10 cellular contexts compared by ENCODE assay signal in genomic region chr1:169680377-169681019, GRCh38. TPM values are rescaled to one million over a fixed set of nuclear protein-coding genes. Genes with fewer than 3 reads are reported as not detected.
DNase-seq lines count a peak whose midpoint lies in the region; ATAC-seq and TF ChIP-seq lines count a peak whose summit lies in the region.
"Had no signal": no experiment of that assay in that cellular context is flagged by ENCODE, and none has a peak within 500 bp of the region (broad histone marks: within the 10 kb centered on the region; RNA-seq: fewer than 3 reads in every experiment).

No MANE protein-coding gene starts in this region.

- no peak overlapping the region for H3K27ac ChIP-seq in transverse colon

- intact Hi-C loops in transverse colon (cut with DNase I; ENCODE audit: low total_unique reads): no loop called here

- no peaks in the 10 kb centered on the region for H3K36me3 ChIP-seq in transverse colon

- H3K27me3 Mint-ChIP-seq in type B pancreatic cell: no peaks in the 10 kb centered on the region
- H3K27me3 Mint-ChIP-seq: dendritic cell treated with granulocyte-macrophage colony-stimulating factor and Interleukin-4, amounts not matched to agents 40 ng/mL and 50 ng/mL, for 4 days had no signal

- H3K27me3 ChIP-seq in transverse colon: peaks cover 14% of the 10 kb centered on the region

- H3K4me1 ChIP-seq in transverse colon: no peaks in the 10 kb centered on the region

- no peaks in the 10 kb centered on the region for H3K9me3 Mint-ChIP-seq in type B pancreatic cell
- H3K9me3 Mint-ChIP-seq: dendritic cell treated with granulocyte-macrophage colony-stimulating factor and Interleukin-4, amounts not matched to agents 40 ng/mL and 50 ng/mL, for 4 days had no signal

- H3K36me3 Mint-ChIP-seq in type B pancreatic cell: no peaks in the 10 kb centered on the region

- TF ChIP-seq POLR2A in transverse colon (IDR thresholded peaks at IDR 0.05): no peak

- H3K4me3 ChIP-seq in transverse colon: no peak overlapping the region

- H3K4me1 Mint-ChIP-seq in type B pancreatic cell (ENCODE audit: unreplicated experiment): peaks cover 22% of the 10 kb centered on the region

- no peak for TF ChIP-seq EP300 in transverse colon (IDR thresholded peaks at IDR 0.05; ENCODE audit: low read depth)

- peak; percentile 45 to 66 for DNase-seq in stimulated activated CD4-positive, alpha-beta T cell treated with anti-CD3 and anti-CD28 coated beads, Interleukin-12 subunit alpha, Interleukin-12 subunit beta, amount 100 ng/mL, for 24 hours (ENCODE audit: low read depth in 2 of 2)
- DNase-seq in stimulated activated CD4-positive, alpha-beta T cell treated with anti-CD3 and anti-CD28 coated beads, Interleukin-2, amount 100 ng/mL, for 48 hours: no peak
- DNase-seq in activated T-helper 9 cell treated with anti-CD3 and anti-CD28 coated beads, Interleukin-2, amount 50 U/mL, for 16 hours (ENCODE audit: low read depth): peak; percentile 17
- no peak for DNase-seq in type B pancreatic cell (ENCODE audit: extremely low spot score, unreplicated experiment)
- DNase-seq in pons (ENCODE audit: low spot score): no peak
- DNase-seq in NCI-H1694 treated with DMSO at 0.1 percent for 48 hours (lab: John Stamatoyannopoulos, UW): no peak
- DNase-seq in transverse colon: no peak

- in situ Hi-C loops in transverse colon (cut with MboI; ENCODE audit: low pct_ligation_motif_present in 1 of 4, low pct_unique_long_range_greater_than_20kb in 1 of 4, low sequenced_read_pairs in 3 of 4): no loop called here

- 44 to 57% methylated on average over 6 of the region's 6 CpGs for WGBS in transverse colon (ENCODE audit: low coverage in 1 of 2), 2 donors

- peak overlapping the region; percentile 67 for H3K4me3 Mint-ChIP-seq in type B pancreatic cell
- H3K4me3 Mint-ChIP-seq: dendritic cell treated with granulocyte-macrophage colony-stimulating factor and Interleukin-4, amounts not matched to agents 40 ng/mL and 50 ng/mL, for 4 days had no signal

- no peaks in the 10 kb centered on the region for H3K9me3 ChIP-seq in transverse colon

- TF ChIP-seq CTCF in type B pancreatic cell (conservative IDR thresholded peaks at IDR 0.05) (no peak), transverse colon (IDR thresholded peaks at IDR 0.05) (no peak)

- peak overlapping the region; percentile 32 for H3K27ac Mint-ChIP-seq in type B pancreatic cell
- H3K27ac Mint-ChIP-seq: dendritic cell treated with granulocyte-macrophage colony-stimulating factor and Interleukin-4, amounts not matched to agents 40 ng/mL and 50 ng/mL, for 4 days had no signal

- peak; percentile 57 for ATAC-seq in HG03095 (IDR thresholded peaks at IDR 0.05; ENCODE audit: unreplicated experiment)

RNA-seq across cellular contexts. Expression of gene SELL, which starts 30.9 kb away (rescaled TPM):
- total RNA-seq in type B pancreatic cell (ENCODE audit: low replicate concordance): 0.17 TPM in 1 of 2 replicates, not detected in the other
- 1 to 10 TPM in 2 of 4 donors, under 1 TPM in 1, not detected in 1; 0.55 to 6.4 (median 2.9) TPM for total RNA-seq in transverse colon
- total RNA-seq: SK-MEL-5 had no signal

RNA-seq across cellular contexts. Expression of gene SELP, which starts 50.6 kb away (rescaled TPM):
- 0.31 TPM in 1 of 2 replicates, not detected in the other for total RNA-seq in type B pancreatic cell (ENCODE audit: low replicate concordance)
- total RNA-seq in transverse colon: 1 to 10 TPM; 1.8 to 4.9 (median 2.2) TPM
- total RNA-seq: SK-MEL-5 had no signal

RNA-seq across cellular contexts. Expression of gene SELE, which starts 53.4 kb away (rescaled TPM):
- total RNA-seq in type B pancreatic cell (ENCODE audit: low replicate concordance): 0.12 TPM in 1 of 2 replicates, not detected in the other
- total RNA-seq in transverse colon: under 1 TPM in 2 of 4 donors, not detected in 2; 0.14 to 0.16 TPM
- total RNA-seq: SK-MEL-5 had no signal

Comparison
In these comparisons a context has a peak if more than half of its experiments do, and no peak if none do; other contexts are left out.
1. DNase-seq: peak in stimulated activated CD4-positive, alpha-beta T cell treated with anti-CD3 and anti-CD28 coated beads, Interleukin-12 subunit alpha, Interleukin-12 subunit beta, amount 100 ng/mL, for 24 hours (2 of 2) and activated T-helper 9 cell treated with anti-CD3 and anti-CD28 coated beads, Interleukin-2, amount 50 U/mL, for 16 hours (single experiment); none in stimulated activated CD4-positive, alpha-beta T cell treated with anti-CD3 and anti-CD28 coated beads, Interleukin-2, amount 100 ng/mL, for 48 hours (0 of 2), type B pancreatic cell (single experiment), pons (single experiment), NCI-H1694 treated with DMSO at 0.1 percent for 48 hours (single experiment) and transverse colon (single experiment).